In the genomic region with DNA sequence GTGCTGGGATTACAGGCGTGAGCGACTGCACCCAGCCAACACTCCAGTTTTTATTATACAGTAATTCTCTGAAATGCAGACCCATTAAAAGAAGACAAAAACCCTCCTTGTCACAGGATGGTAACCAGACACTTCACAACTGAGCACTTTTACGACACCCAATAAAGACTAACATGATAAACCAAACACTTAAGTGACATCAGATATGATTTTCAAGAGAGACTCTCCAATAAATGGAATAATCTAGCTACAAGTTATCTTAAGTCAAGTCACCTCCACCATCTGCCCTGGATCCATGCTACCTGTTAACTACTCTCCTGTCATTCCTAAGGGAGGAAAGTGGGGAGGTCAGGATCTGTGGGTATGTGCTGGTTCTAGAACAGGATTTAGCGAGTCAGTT, we compare ENCODE assay signal across 21 cellular contexts.
"Had no signal": no experiment of that assay in that cellular context is flagged by ENCODE, and none has a peak within 500 bp of the region (broad histone marks: within the 10 kb centered on the region; RNA-seq: fewer than 3 reads in every experiment).

No MANE protein-coding gene starts in this region.

- DNase-seq: activated CD4-positive, alpha-beta memory T cell treated with anti-CD3 and anti-CD28 coated beads, Interleukin-2, amount 10 ng/mL, durations not matched to agents 7 days and 5 days; activated CD4-positive, alpha-beta T cell treated with anti-CD3 and anti-CD28 coated beads, Interleukin-2, amount 10 ng/mL, durations not matched to agents 24 days and 14 days; activated gamma-delta T cell; anterior cingulate cortex; body of pancreas; heart right ventricle; left ventricle myocardium superior; mammary epithelial cell; ovary; spleen; stimulated activated CD4-positive, alpha-beta T cell treated with anti-CD3 and anti-CD28 coated beads, Interleukin-4, amount 100 ng/mL, for 1 hour; stimulated activated naive CD4-positive, alpha-beta T cell; upper lobe of left lung had no signal

- H3K27me3 ChIP-seq: body of pancreas, ovary, right atrium auricular region, upper lobe of left lung had no signal

- H3K36me3 ChIP-seq: neutrophil, ovary, prostate gland, right atrium auricular region, spleen, thoracic aorta, upper lobe of left lung had no signal

- H3K4me3 ChIP-seq: body of pancreas, heart right ventricle, ovary, prostate gland, right atrium auricular region, spleen, thoracic aorta, upper lobe of left lung had no signal

- H3K9me3 Mint-ChIP-seq: activated CD4-positive, alpha-beta memory T cell treated with anti-CD3 and anti-CD28 coated beads, Interleukin-2, amount 10 ng/mL, durations not matched to agents 7 days and 5 days; activated CD4-positive, alpha-beta T cell treated with anti-CD3 and anti-CD28 coated beads, Interleukin-2, amount 10 ng/mL, durations not matched to agents 24 days and 14 days; activated naive CD4-positive, alpha-beta T cell treated with anti-CD3 and anti-CD28 coated beads, Interleukin-2, amount 50 U/mL, for 24 hours; activated T-helper 1 cell treated with anti-CD3 and anti-CD28 coated beads, Interleukin-12 subunit alpha, Interleukin-12 subunit beta, Interleukin-2, Interleukin-4 antibody, amounts not matched to agents 30 ng/mL and 10 ng/mL and 1 ng/mL, durations not matched to agents 14 hours and 24 hours and 36 hours; mesothelial cell of epicardium; natural killer cell treated with Interleukin-12 subunit alpha and Interleukin-12 subunit beta and Interleukin-15 and Interleukin-18, amount 100 ng/mL, for 72 hours had no signal

- H3K4me3 Mint-ChIP-seq: activated CD4-positive, alpha-beta memory T cell treated with anti-CD3 and anti-CD28 coated beads, Interleukin-2, amount 10 ng/mL, durations not matched to agents 7 days and 5 days; activated CD4-positive, alpha-beta T cell treated with anti-CD3 and anti-CD28 coated beads, Interleukin-2, amount 10 ng/mL, durations not matched to agents 24 days and 14 days; activated naive CD4-positive, alpha-beta T cell treated with anti-CD3 and anti-CD28 coated beads, Interleukin-2, amount 50 U/mL, for 24 hours; activated T-helper 1 cell treated with anti-CD3 and anti-CD28 coated beads, Interleukin-12 subunit alpha, Interleukin-12 subunit beta, Interleukin-2, Interleukin-4 antibody, amounts not matched to agents 30 ng/mL and 10 ng/mL and 1 ng/mL, durations not matched to agents 14 hours and 24 hours and 36 hours; mesothelial cell of epicardium; natural killer cell treated with Interleukin-12 subunit alpha and Interleukin-12 subunit beta and Interleukin-15 and Interleukin-18, amount 100 ng/mL, for 72 hours had no signal

- H3K9me3 ChIP-seq: body of pancreas, heart right ventricle, neutrophil, ovary, prostate gland, right atrium auricular region, spleen, thoracic aorta, upper lobe of left lung had no signal

- H3K27ac Mint-ChIP-seq: activated CD4-positive, alpha-beta memory T cell treated with anti-CD3 and anti-CD28 coated beads, Interleukin-2, amount 10 ng/mL, durations not matched to agents 7 days and 5 days; activated CD4-positive, alpha-beta T cell treated with anti-CD3 and anti-CD28 coated beads, Interleukin-2, amount 10 ng/mL, durations not matched to agents 24 days and 14 days; activated naive CD4-positive, alpha-beta T cell treated with anti-CD3 and anti-CD28 coated beads, Interleukin-2, amount 50 U/mL, for 24 hours; activated T-helper 1 cell treated with anti-CD3 and anti-CD28 coated beads, Interleukin-12 subunit alpha, Interleukin-12 subunit beta, Interleukin-2, Interleukin-4 antibody, amounts not matched to agents 30 ng/mL and 10 ng/mL and 1 ng/mL, durations not matched to agents 14 hours and 24 hours and 36 hours; mesothelial cell of epicardium; natural killer cell treated with Interleukin-12 subunit alpha and Interleukin-12 subunit beta and Interleukin-15 and Interleukin-18, amount 100 ng/mL, for 72 hours had no signal

- H3K36me3 Mint-ChIP-seq: activated naive CD4-positive, alpha-beta T cell treated with anti-CD3 and anti-CD28 coated beads, Interleukin-2, amount 50 U/mL, for 24 hours; natural killer cell treated with Interleukin-12 subunit alpha and Interleukin-12 subunit beta and Interleukin-15 and Interleukin-18, amount 100 ng/mL, for 72 hours had no signal
